ENCODE assay signal across 15 cellular contexts in genomic region chr10:4260483-4260882, GRCh38.
DNase-seq lines count a peak whose midpoint lies in the region; ATAC-seq and TF ChIP-seq lines count a peak whose summit lies in the region.
"Had no signal": no experiment of that assay in that cellular context is flagged by ENCODE, and none has a peak within 500 bp of the region (broad histone marks: within the 10 kb centered on the region; RNA-seq: fewer than 3 reads in every experiment).

No MANE protein-coding gene starts in this region.

- H3K4me3 ChIP-seq in cardiac fibroblast (replicated peaks in 1 of 2; ENCODE audit: low read depth in 2 of 2, low read length in 2 of 2): no peak overlapping the region
- H3K4me3 ChIP-seq: cardiac muscle cell had no signal

- DNase-seq in LoVo (ENCODE audit: low spot score) (peak; percentile 42), cardiac fibroblast (ENCODE audit: low read depth in 2 of 2) (peak; percentile 58), iris pigment epithelial cell (ENCODE audit: low read depth) (peak; percentile 77), superior temporal gyrus (ENCODE audit: extremely low spot score) (peak; percentile 22), NOMO-1 treated with DMSO at 0.1 percent for 48 hours (lab: John Stamatoyannopoulos, UW; ENCODE audit: unreplicated experiment) (no peak), caudate nucleus (lab: John Stamatoyannopoulos, UW) (no peak)
- DNase-seq: NCI-H1092; NCI-H510A; SHP77 treated with DMSO at 0.1 percent for 48 hours; stimulated activated CD4-positive, alpha-beta T cell treated with anti-CD3 and anti-CD28 coated beads, Interleukin-4, amount 100 ng/mL, for 4 hours had no signal

- no peaks in the 10 kb centered on the region for H3K27me3 Mint-ChIP-seq in stimulated activated memory B cell treated with anti-CD40 and anti-IgM and Interleukin-4, amounts not matched to agents 10 μg/mL and 1 μg/mL and 100 μg/mL, for 72 hours

- H3K4me3 Mint-ChIP-seq in stimulated activated memory B cell treated with anti-CD40 and anti-IgM and Interleukin-4, amounts not matched to agents 10 μg/mL and 1 μg/mL and 100 μg/mL, for 72 hours: no peak overlapping the region

- H3K9me3 Mint-ChIP-seq in stimulated activated memory B cell treated with anti-CD40 and anti-IgM and Interleukin-4, amounts not matched to agents 10 μg/mL and 1 μg/mL and 100 μg/mL, for 72 hours: peaks cover 3% of the 10 kb centered on the region

- no peak overlapping the region for H3K27ac ChIP-seq in caudate nucleus (ENCODE audit: low read depth, low read length)
- H3K27ac ChIP-seq: cardiac muscle cell, neutrophil, VCaP had no signal

- no peak for TF ChIP-seq CTCF in cardiac fibroblast (IDR thresholded peaks at IDR 0.05; ENCODE audit: low read depth, low read length)

- peaks cover 7% of the 10 kb centered on the region for H3K4me1 Mint-ChIP-seq in stimulated activated memory B cell treated with anti-CD40 and anti-IgM and Interleukin-4, amounts not matched to agents 10 μg/mL and 1 μg/mL and 100 μg/mL, for 72 hours

- no peak overlapping the region for H3K27ac Mint-ChIP-seq in stimulated activated memory B cell treated with anti-CD40 and anti-IgM and Interleukin-4, amounts not matched to agents 10 μg/mL and 1 μg/mL and 100 μg/mL, for 72 hours

- no peaks in the 10 kb centered on the region for H3K36me3 Mint-ChIP-seq in stimulated activated memory B cell treated with anti-CD40 and anti-IgM and Interleukin-4, amounts not matched to agents 10 μg/mL and 1 μg/mL and 100 μg/mL, for 72 hours

- no peak for ATAC-seq in stimulated activated memory B cell treated with anti-CD40 and anti-IgM and Interleukin-4, amounts not matched to agents 10 μg/mL and 1 μg/mL and 100 μg/mL, for 72 hours
- ATAC-seq in GM21528 (IDR thresholded peaks at IDR 0.05; ENCODE audit: low FRiP score, unreplicated experiment): no peak

Comparison
In these comparisons a context has a peak if more than half of its experiments do, and no peak if none do; other contexts are left out.
1. DNase-seq: peak in LoVo (single experiment), cardiac fibroblast (2 of 2), iris pigment epithelial cell (single experiment) and superior temporal gyrus (single experiment); none in NOMO-1 treated with DMSO at 0.1 percent for 48 hours (single experiment) and caudate nucleus (0 of 61).